8 cellular contexts compared by ENCODE assay signal in genomic region chr1:150293433-150294253, GRCh38. TPM values are rescaled to one million over a fixed set of nuclear protein-coding genes. Genes with fewer than 3 reads are reported as not detected.
DNase-seq lines count a peak whose midpoint lies in the region; ATAC-seq and TF ChIP-seq lines count a peak whose summit lies in the region.

Gene MRPS21 (plus strand): TSS chr1:150293861. CDS start chr1:150294367, 506 bp downstream.

- peak within 1 kb of the TSS; percentile 76 for H3K27ac ChIP-seq in suprapubic skin

- TF ChIP-seq CTCF in GM06990 (IDR thresholded peaks at IDR 0.05; ENCODE audit: insufficient read depth, low read length, poor library complexity, severe bottlenecking) (no peak), suprapubic skin (IDR thresholded peaks at IDR 0.05) (no peak)

- H3K27me3 ChIP-seq in GM06990 (replicated peaks; ENCODE audit: control insufficient read depth, insufficient read depth, low read length) (no peaks in the 10 kb centered on the region), suprapubic skin (no peaks in the 10 kb centered on the region)

- TF ChIP-seq EP300 in suprapubic skin (IDR thresholded peaks at IDR 0.05), result no peak

- peaks cover 17% of the 10 kb centered on the region for H3K4me1 ChIP-seq in suprapubic skin

- H3K36me3 ChIP-seq in GM06990 (ENCODE audit: control insufficient read depth, insufficient read depth, low read length), result no peaks in the 10 kb centered on the region; the same call in 1 of the 2 replicates
- H3K36me3 ChIP-seq in suprapubic skin, result peaks cover 22% of the 10 kb centered on the region

- peak; percentile 81 for DNase-seq in GM06990 (ENCODE audit: extremely low read depth, insufficient read length)
- DNase-seq in NCI-H1092 treated with DMSO at 0.1 percent for 48 hours (lab: John Stamatoyannopoulos, UW), result peak; percentile 95
- DNase-seq in activated naive CD4-positive, alpha-beta T cell treated with anti-CD3 and anti-CD28 coated beads, Interleukin-2, amount 50 U/mL, for 16 hours, result peak; percentile 84
- DNase-seq in globus pallidus (ENCODE audit: low spot score), result peak; percentile 87
- peak; percentile 25 to 94 (median 83) for DNase-seq in nucleus accumbens (lab: John Stamatoyannopoulos, UW)
- peak; percentile 93 for DNase-seq in suprapubic skin (ENCODE audit: low spot score in 2 of 2)

- 9% methylated on average over 43 of the region's 43 CpGs for WGBS in suprapubic skin

- ATAC-seq in HG02610 (IDR thresholded peaks at IDR 0.05; ENCODE audit: unreplicated experiment) (peak; percentile 98), SK-N-SH treated with all-trans-retinoic acid at 6 μM for 48 hours (peak; percentile 98)

- H3K9me3 ChIP-seq in suprapubic skin, result no peaks in the 10 kb centered on the region

- TF ChIP-seq POLR2A in suprapubic skin (IDR thresholded peaks at IDR 0.05), result peak in 1 of 2 donors; percentile 84

- H3K4me3 ChIP-seq in GM06990 (replicated peaks; ENCODE audit: low read depth, low read length) (peak within 1 kb of the TSS; percentile 78), suprapubic skin (peak within 1 kb of the TSS; percentile 75)

TF ChIP-seq in SK-N-SH treated with all-trans-retinoic acid at 6 μM for 48 hours, 23 proteins besides CTCF, POLR2A, EP300 and RAD21:
- TF ChIP-seq ZFP30 (CRISPR knock-in tag; IDR thresholded peaks at IDR 0.05), result no peak
- TF ChIP-seq, protein P1, sequence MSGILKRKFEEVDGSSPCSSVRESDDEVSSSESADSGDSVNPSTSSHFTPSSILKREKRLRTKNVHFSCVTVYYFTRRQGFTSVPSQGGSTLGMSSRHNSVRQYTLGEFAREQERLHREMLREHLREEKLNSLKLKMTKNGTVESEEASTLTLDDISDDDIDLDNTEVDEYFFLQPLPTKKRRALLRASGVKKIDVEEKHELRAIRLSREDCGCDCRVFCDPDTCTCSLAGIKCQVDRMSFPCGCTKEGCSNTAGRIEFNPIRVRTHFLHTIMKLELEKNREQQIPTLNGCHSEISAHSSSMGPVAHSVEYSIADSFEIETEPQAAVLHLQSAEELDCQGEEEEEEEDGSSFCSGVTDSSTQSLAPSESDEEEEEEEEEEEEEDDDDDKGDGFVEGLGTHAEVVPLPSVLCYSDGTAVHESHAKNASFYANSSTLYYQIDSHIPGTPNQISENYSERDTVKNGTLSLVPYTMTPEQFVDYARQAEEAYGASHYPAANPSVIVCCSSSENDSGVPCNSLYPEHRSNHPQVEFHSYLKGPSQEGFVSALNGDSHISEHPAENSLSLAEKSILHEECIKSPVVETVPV (CRISPR knock-in tag; IDR thresholded peaks at IDR 0.05), result no peak
- no peak for TF ChIP-seq TOX (CRISPR knock-in tag; IDR thresholded peaks at IDR 0.05; ENCODE audit: borderline replicate concordance)
- no peak for TF ChIP-seq ESRRG (CRISPR knock-in tag; IDR thresholded peaks at IDR 0.05)
- no peak for TF ChIP-seq ZNF565 (CRISPR knock-in tag; conservative IDR thresholded peaks at IDR 0.05; ENCODE audit: low read depth)
- no peak for TF ChIP-seq ZNF70 (CRISPR knock-in tag; IDR thresholded peaks at IDR 0.05)
- no peak for TF ChIP-seq BACH2 (CRISPR knock-in tag; IDR thresholded peaks at IDR 0.05; ENCODE audit: borderline replicate concordance)
- no peak for TF ChIP-seq ZFP3 (CRISPR knock-in tag; IDR thresholded peaks at IDR 0.05)
- TF ChIP-seq, protein P2, sequence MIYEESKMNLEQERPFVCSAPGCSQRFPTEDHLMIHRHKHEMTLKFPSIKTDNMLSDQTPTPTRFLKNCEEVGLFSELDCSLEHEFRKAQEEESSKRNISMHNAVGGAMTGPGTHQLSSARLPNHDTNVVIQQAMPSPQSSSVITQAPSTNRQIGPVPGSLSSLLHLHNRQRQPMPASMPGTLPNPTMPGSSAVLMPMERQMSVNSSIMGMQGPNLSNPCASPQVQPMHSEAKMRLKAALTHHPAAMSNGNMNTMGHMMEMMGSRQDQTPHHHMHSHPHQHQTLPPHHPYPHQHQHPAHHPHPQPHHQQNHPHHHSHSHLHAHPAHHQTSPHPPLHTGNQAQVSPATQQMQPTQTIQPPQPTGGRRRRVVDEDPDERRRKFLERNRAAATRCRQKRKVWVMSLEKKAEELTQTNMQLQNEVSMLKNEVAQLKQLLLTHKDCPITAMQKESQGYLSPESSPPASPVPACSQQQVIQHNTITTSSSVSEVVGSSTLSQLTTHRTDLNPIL (CRISPR knock-in tag; IDR thresholded peaks at IDR 0.05; ENCODE audit: low read depth), result no peak
- TF ChIP-seq SNAI2 (CRISPR knock-in tag; IDR thresholded peaks at IDR 0.05), result no peak
TF ChIP-seq in SK-N-SH treated with all-trans-retinoic acid at 6 μM for 48 hours: peak in this region for 0.

RNA-seq across cellular contexts. Expression of gene MRPS21, which starts in this region (rescaled TPM):
- 10 to 100 TPM; 30.6 to 44.1 (median 38.2) TPM for total RNA-seq in suprapubic skin

Comparison
In these comparisons a context has a peak if more than half of its experiments do, and no peak if none do; other contexts are left out.
1. Peak in every context shown above with its lines: DNase-seq, ATAC-seq, H3K4me3 ChIP-seq and H3K27ac ChIP-seq.